27 cellular contexts compared by ENCODE assay signal in genomic region chr3:166291510-166291909, GRCh38.
DNase-seq lines count a peak whose midpoint lies in the region; ATAC-seq and TF ChIP-seq lines count a peak whose summit lies in the region.
"Had no signal": no experiment of that assay in that cellular context is flagged by ENCODE, and none has a peak within 500 bp of the region (broad histone marks: within the 10 kb centered on the region; RNA-seq: fewer than 3 reads in every experiment).

No MANE protein-coding gene starts in this region.

- CTCF ChIA-PET in Calu3 (lab: Charles Lee): interaction anchor here (0.6 to 0.7 kb wide), 2 partner anchors 33 to 308 kb away, joined by 3 read pairs; no protein-coding TSS in a partner anchor

- peak; percentile 32 for DNase-seq in Calu3
- peak; percentile 1 for DNase-seq in NB4 (ENCODE audit: low read depth)
- peak; percentile 6 for DNase-seq in UCSD-AML1 (lab: John Stamatoyannopoulos, UW; ENCODE audit: unreplicated experiment)
- peak; percentile 1 for DNase-seq in left kidney (ENCODE audit: low read depth, low spot score)
- DNase-seq in dedifferentiated amniotic fluid mesenchymal stem cell (ENCODE audit: extremely low spot score): no peak
- DNase-seq in GM19240 (ENCODE audit: insufficient read length, low spot score): no peak
- DNase-seq: activated CD4-positive, alpha-beta T cell treated with anti-CD3 and anti-CD28 coated beads for 4 hours; activated CD8-positive, alpha-beta memory T cell treated with anti-CD3 and anti-CD28 coated beads for 24 hours; activated naive CD4-positive, alpha-beta T cell; activated T-cell treated with anti-CD3 and anti-CD28 coated beads, Interleukin-2, amount 50 U/mL, for 1 hour; adrenal gland; EL; heart right ventricle; left colon; naive B cell; NCI-H1436; NCI-H2171; NCI-H526; pancreas; Right ventricle myocardium superior; spleen; stimulated activated CD4-positive, alpha-beta T cell treated with anti-CD3 and anti-CD28 coated beads, Interleukin-4, amount 100 ng/mL, for 1 hour; stimulated activated naive CD4-positive, alpha-beta T cell had no signal

- H3K4me3 Mint-ChIP-seq in Calu3 (ENCODE audit: low read depth, unreplicated experiment): no peak overlapping the region
- H3K4me3 Mint-ChIP-seq: brain, naive B cell had no signal

- intact Hi-C loops in Calu3 (cut with micrococcal nuclease; ENCODE audit: unreplicated experiment): no loop called here

- H3K27ac Mint-ChIP-seq in Calu3 (ENCODE audit: unreplicated experiment): no peak overlapping the region
- H3K27ac Mint-ChIP-seq: brain, naive B cell had no signal

- H3K4me1 Mint-ChIP-seq in Calu3 (ENCODE audit: low read depth, unreplicated experiment): no peaks in the 10 kb centered on the region
- H3K4me1 Mint-ChIP-seq: naive B cell had no signal

- no peaks in the 10 kb centered on the region for H3K36me3 Mint-ChIP-seq in Calu3 (ENCODE audit: insufficient read depth, unreplicated experiment)
- H3K36me3 Mint-ChIP-seq: brain, naive B cell had no signal

- peaks cover 3% of the 10 kb centered on the region for H3K9me3 Mint-ChIP-seq in Calu3 (ENCODE audit: low read depth, unreplicated experiment)
- H3K9me3 Mint-ChIP-seq: brain had no signal

- no peak for ATAC-seq in HG02623 (IDR thresholded peaks at IDR 0.05; ENCODE audit: unreplicated experiment)
- ATAC-seq: heart right ventricle, HepG2, left colon, pancreas, right cardiac atrium had no signal

- H3K27me3 Mint-ChIP-seq in Calu3 (ENCODE audit: unreplicated experiment): no peaks in the 10 kb centered on the region
- H3K27me3 Mint-ChIP-seq: brain, naive B cell had no signal

- TF ChIP-seq CTCF in Calu3 (IDR thresholded peaks at IDR 0.05; ENCODE audit: unreplicated experiment) (no peak), NB4 (IDR thresholded peaks at IDR 0.05; ENCODE audit: low read depth, low read length) (no peak)

- no TSS peak for BruUV-seq in Calu3 (replicated peaks; lab: Mats Ljungman, UMichigan)

- no peak overlapping the region for H3K4me3 ChIP-seq in NB4 (ENCODE audit: low read depth, low read length)
- H3K4me3 ChIP-seq: adrenal gland, heart right ventricle, pancreas, spleen had no signal

- no peak for TF ChIP-seq POLR2A in NB4 (IDR thresholded peaks at IDR 0.05; ENCODE audit: extremely low read depth, insufficient read length)

Comparison
In these comparisons a context has a peak if more than half of its experiments do, and no peak if none do; other contexts are left out.
1. DNase-seq: peak in Calu3 (single experiment), NB4 (single experiment), UCSD-AML1 (single experiment) and left kidney (single experiment); none in dedifferentiated amniotic fluid mesenchymal stem cell (single experiment) and GM19240 (single experiment).